3 cellular contexts compared by ENCODE assay signal in the genomic region with DNA sequence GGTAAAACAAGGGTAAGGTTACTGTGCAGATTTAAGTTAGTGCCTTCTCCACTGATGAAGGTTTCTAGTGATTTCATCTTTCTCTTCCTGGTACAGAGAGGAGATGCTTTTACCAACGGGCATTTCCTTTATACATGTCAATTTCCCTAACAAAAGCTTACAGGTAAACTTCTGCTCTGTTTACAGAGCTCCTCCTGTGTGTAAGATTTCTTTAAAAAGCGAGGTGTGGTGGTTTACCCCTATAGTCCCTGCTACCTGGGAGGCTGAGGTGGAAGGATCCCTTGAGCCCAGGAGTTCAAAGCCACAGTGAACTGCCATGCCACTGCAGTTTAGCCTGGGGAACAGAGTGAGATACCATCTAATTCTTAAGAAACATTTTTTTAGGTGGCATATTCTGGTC.
TF ChIP-seq lines count a peak whose summit lies in the region.

No MANE protein-coding gene starts in this region.

TF ChIP-seq in SK-N-SH, 30 proteins besides CTCF, POLR2A, EP300 and RAD21 (continued from another document):
- TF ChIP-seq, protein P1, sequence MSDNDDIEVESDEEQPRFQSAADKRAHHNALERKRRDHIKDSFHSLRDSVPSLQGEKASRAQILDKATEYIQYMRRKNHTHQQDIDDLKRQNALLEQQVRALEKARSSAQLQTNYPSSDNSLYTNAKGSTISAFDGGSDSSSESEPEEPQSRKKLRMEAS (IDR thresholded peaks at IDR 0.05; ENCODE audit: low read depth) = no peak
- TF ChIP-seq CHD2 (IDR thresholded peaks at IDR 0.05; ENCODE audit: low read length, partially characterized antibody) (no peak), SMC3 (IDR thresholded peaks at IDR 0.05; ENCODE audit: low read depth, low read length) (no peak), MEF2A (IDR thresholded peaks at IDR 0.05; ENCODE audit: borderline replicate concordance, low read depth) (no peak), ELF1 (IDR thresholded peaks at IDR 0.05) (no peak), EZH2phosphoT487 (IDR thresholded peaks at IDR 0.05; ENCODE audit: borderline replicate concordance, low read depth) (no peak), RCOR1 (IDR thresholded peaks at IDR 0.05; ENCODE audit: low read length) (no peak), RFX5 (IDR thresholded peaks at IDR 0.05; ENCODE audit: low read length) (no peak)
TF ChIP-seq in SK-N-SH: peak in this region for 0.

TF ChIP-seq in SK-N-SH treated with all-trans-retinoic acid at 6 μM for 48 hours, 23 proteins besides CTCF, POLR2A, EP300 and RAD21 (continued from another document):
- TF ChIP-seq SNAI2 (CRISPR knock-in tag; IDR thresholded peaks at IDR 0.05) = no peak
- TF ChIP-seq, protein P2, sequence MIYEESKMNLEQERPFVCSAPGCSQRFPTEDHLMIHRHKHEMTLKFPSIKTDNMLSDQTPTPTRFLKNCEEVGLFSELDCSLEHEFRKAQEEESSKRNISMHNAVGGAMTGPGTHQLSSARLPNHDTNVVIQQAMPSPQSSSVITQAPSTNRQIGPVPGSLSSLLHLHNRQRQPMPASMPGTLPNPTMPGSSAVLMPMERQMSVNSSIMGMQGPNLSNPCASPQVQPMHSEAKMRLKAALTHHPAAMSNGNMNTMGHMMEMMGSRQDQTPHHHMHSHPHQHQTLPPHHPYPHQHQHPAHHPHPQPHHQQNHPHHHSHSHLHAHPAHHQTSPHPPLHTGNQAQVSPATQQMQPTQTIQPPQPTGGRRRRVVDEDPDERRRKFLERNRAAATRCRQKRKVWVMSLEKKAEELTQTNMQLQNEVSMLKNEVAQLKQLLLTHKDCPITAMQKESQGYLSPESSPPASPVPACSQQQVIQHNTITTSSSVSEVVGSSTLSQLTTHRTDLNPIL (CRISPR knock-in tag; IDR thresholded peaks at IDR 0.05; ENCODE audit: low read depth) = no peak
- no peak for TF ChIP-seq TCF4 (CRISPR knock-in tag; IDR thresholded peaks at IDR 0.05; ENCODE audit: borderline replicate concordance)
- TF ChIP-seq ZFP3 (CRISPR knock-in tag; IDR thresholded peaks at IDR 0.05) = no peak
- TF ChIP-seq, protein P3, sequence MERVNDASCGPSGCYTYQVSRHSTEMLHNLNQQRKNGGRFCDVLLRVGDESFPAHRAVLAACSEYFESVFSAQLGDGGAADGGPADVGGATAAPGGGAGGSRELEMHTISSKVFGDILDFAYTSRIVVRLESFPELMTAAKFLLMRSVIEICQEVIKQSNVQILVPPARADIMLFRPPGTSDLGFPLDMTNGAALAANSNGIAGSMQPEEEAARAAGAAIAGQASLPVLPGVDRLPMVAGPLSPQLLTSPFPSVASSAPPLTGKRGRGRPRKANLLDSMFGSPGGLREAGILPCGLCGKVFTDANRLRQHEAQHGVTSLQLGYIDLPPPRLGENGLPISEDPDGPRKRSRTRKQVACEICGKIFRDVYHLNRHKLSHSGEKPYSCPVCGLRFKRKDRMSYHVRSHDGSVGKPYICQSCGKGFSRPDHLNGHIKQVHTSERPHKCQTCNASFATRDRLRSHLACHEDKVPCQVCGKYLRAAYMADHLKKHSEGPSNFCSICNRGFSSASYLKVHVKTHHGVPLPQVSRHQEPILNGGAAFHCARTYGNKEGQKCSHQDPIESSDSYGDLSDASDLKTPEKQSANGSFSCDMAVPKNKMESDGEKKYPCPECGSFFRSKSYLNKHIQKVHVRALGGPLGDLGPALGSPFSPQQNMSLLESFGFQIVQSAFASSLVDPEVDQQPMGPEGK (CRISPR knock-in tag; IDR thresholded peaks at IDR 0.05; ENCODE audit: borderline replicate concordance) = no peak
- TF ChIP-seq ZNF8 (CRISPR knock-in tag; IDR thresholded peaks at IDR 0.05) = no peak
- no peak for TF ChIP-seq GLIS3 (CRISPR knock-in tag; IDR thresholded peaks at IDR 0.05)
- TF ChIP-seq ESRRG (CRISPR knock-in tag; IDR thresholded peaks at IDR 0.05) = no peak
- no peak for TF ChIP-seq CSDC2 (CRISPR knock-in tag; IDR thresholded peaks at IDR 0.05)
- no peak for TF ChIP-seq TOX (CRISPR knock-in tag; IDR thresholded peaks at IDR 0.05; ENCODE audit: borderline replicate concordance)
- no peak for TF ChIP-seq RARB (CRISPR knock-in tag; IDR thresholded peaks at IDR 0.05)
- no peak for TF ChIP-seq BACH2 (CRISPR knock-in tag; IDR thresholded peaks at IDR 0.05; ENCODE audit: borderline replicate concordance)

TF ChIP-seq in WTC11, 78 proteins besides CTCF, POLR2A, EP300 and RAD21 (continued from another document):
- TF ChIP-seq, protein P4, sequence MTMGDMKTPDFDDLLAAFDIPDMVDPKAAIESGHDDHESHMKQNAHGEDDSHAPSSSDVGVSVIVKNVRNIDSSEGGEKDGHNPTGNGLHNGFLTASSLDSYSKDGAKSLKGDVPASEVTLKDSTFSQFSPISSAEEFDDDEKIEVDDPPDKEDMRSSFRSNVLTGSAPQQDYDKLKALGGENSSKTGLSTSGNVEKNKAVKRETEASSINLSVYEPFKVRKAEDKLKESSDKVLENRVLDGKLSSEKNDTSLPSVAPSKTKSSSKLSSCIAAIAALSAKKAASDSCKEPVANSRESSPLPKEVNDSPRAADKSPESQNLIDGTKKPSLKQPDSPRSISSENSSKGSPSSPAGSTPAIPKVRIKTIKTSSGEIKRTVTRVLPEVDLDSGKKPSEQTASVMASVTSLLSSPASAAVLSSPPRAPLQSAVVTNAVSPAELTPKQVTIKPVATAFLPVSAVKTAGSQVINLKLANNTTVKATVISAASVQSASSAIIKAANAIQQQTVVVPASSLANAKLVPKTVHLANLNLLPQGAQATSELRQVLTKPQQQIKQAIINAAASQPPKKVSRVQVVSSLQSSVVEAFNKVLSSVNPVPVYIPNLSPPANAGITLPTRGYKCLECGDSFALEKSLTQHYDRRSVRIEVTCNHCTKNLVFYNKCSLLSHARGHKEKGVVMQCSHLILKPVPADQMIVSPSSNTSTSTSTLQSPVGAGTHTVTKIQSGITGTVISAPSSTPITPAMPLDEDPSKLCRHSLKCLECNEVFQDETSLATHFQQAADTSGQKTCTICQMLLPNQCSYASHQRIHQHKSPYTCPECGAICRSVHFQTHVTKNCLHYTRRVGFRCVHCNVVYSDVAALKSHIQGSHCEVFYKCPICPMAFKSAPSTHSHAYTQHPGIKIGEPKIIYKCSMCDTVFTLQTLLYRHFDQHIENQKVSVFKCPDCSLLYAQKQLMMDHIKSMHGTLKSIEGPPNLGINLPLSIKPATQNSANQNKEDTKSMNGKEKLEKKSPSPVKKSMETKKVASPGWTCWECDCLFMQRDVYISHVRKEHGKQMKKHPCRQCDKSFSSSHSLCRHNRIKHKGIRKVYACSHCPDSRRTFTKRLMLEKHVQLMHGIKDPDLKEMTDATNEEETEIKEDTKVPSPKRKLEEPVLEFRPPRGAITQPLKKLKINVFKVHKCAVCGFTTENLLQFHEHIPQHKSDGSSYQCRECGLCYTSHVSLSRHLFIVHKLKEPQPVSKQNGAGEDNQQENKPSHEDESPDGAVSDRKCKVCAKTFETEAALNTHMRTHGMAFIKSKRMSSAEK (CRISPR knock-in tag; IDR thresholded peaks at IDR 0.05; ENCODE audit: borderline replicate concordance) = no peak
TF ChIP-seq in WTC11: peak in this region for 1.
